ENCODE assay signal across 2 cellular contexts in genomic region chr11:77178150-77178549, GRCh38.
TF ChIP-seq lines count a peak whose summit lies in the region.

No MANE protein-coding gene starts in this region.

TF ChIP-seq in HEK293, 187 proteins besides CTCF, POLR2A, EP300 and RAD21 (continued from another document):
- no peak for TF ChIP-seq ZSCAN5A (tag by site-specific recombination; IDR thresholded peaks at IDR 0.05)
- TF ChIP-seq GLI2 (tag by site-specific recombination; IDR thresholded peaks at IDR 0.05; ENCODE audit: borderline replicate concordance, low read depth): no peak
- no peak for TF ChIP-seq ZNF114 (tag by site-specific recombination; IDR thresholded peaks at IDR 0.05)
- no peak for TF ChIP-seq ZNF692 (tag by site-specific recombination; IDR thresholded peaks at IDR 0.05)
- no peak for TF ChIP-seq ZNF776 (tag by site-specific recombination; IDR thresholded peaks at IDR 0.05; ENCODE audit: borderline replicate concordance)
- no peak for TF ChIP-seq ZNF488 (tag by site-specific recombination; IDR thresholded peaks at IDR 0.05)
- TF ChIP-seq ZNF558 (tag by site-specific recombination; IDR thresholded peaks at IDR 0.05): no peak
- TF ChIP-seq ZNF660 (tag by site-specific recombination; IDR thresholded peaks at IDR 0.05): no peak
- peak; percentile 98 for TF ChIP-seq ZFHX2 (tag by site-specific recombination; conservative IDR thresholded peaks at IDR 0.05)
- peak; percentile 99 for TF ChIP-seq EGR2 (tag by site-specific recombination; IDR thresholded peaks at IDR 0.05; ENCODE audit: low read depth)
- no peak for TF ChIP-seq ZNF510 (tag by site-specific recombination; IDR thresholded peaks at IDR 0.05; ENCODE audit: insufficient replicate concordance)
- no peak for TF ChIP-seq ZNF449 (tag by site-specific recombination; IDR thresholded peaks at IDR 0.05)
- no peak for TF ChIP-seq ZNF23 (tag by site-specific recombination; IDR thresholded peaks at IDR 0.05; ENCODE audit: borderline replicate concordance)
- no peak for TF ChIP-seq ZNF18 (tag by site-specific recombination; IDR thresholded peaks at IDR 0.05)

TF ChIP-seq in H1, 55 proteins besides CTCF, POLR2A, EP300 and RAD21:
- no peak for TF ChIP-seq USF2 (IDR thresholded peaks at IDR 0.05; ENCODE audit: low read length)
- TF ChIP-seq HDAC2 (IDR thresholded peaks at IDR 0.05; ENCODE audit: borderline replicate concordance in 1 of 2, low read depth in 2 of 2, low read length in 2 of 2): no peak
- no peak for TF ChIP-seq SP4 (IDR thresholded peaks at IDR 0.05; ENCODE audit: low read length)
- TF ChIP-seq BRCA1 (IDR thresholded peaks at IDR 0.05; ENCODE audit: low read depth, low read length): no peak
- TF ChIP-seq TBP (IDR thresholded peaks at IDR 0.05; ENCODE audit: low read depth, low read length): no peak
- TF ChIP-seq CBX8 (IDR thresholded peaks at IDR 0.05; ENCODE audit: borderline replicate concordance, low read depth, low read length): no peak
- no peak for TF ChIP-seq RFX5 (IDR thresholded peaks at IDR 0.05; ENCODE audit: borderline replicate concordance, low read depth, low read length)
- no peak for TF ChIP-seq TCF12 (IDR thresholded peaks at IDR 0.05; ENCODE audit: low read depth, low read length)
- no peak for TF ChIP-seq CREB1 (IDR thresholded peaks at IDR 0.05)
- no peak for TF ChIP-seq SAP30 (IDR thresholded peaks at IDR 0.05; ENCODE audit: insufficient read depth, insufficient replicate concordance, low read length)
